Comparison of ENCODE assay signal across 8 cellular contexts in the genomic region with DNA sequence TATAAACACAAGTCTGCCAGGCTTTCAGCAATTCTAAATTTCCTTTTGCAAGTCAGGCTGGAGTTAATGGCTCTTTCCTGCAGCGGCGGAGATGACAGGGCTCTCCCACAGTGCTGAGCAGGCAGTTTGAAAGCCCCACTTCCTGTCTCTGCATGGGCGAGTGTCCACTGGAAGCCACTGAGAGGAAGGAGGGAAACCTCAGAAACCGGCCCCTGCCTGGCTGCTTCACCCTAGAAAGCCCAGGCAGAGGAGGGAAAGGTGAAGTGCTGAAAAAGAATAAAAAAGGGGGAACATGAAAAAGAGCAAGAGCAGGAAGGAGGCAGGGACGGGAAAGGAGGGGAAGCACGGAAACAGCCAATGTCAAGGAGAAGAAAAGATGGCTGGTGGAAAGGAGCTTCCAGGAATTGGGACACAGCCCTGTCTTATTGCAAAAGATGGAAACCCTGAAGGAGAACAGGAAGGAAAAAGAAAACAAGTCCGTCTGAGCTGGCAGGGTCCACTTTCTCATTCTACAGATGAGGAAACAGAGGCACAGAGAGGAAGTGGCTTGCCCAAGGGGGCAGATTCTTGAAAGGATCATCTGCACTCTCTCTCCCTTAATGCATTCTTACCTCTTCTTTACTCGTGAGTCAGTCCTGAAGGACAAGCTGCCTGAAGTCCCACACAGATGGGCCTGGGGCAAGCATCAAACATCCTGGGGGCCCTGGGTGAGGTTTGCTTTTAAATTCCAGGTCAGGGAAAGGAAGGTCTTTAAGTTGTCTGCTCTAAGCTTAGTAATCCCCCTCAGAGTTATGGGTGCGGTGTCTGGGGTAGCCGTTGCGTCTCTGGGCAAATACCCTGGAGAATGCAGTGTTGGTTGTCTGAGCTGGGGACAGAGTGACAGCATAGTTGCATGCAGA.
DNase-seq lines count a peak whose midpoint lies in the region; ATAC-seq and TF ChIP-seq lines count a peak whose summit lies in the region.

No MANE protein-coding gene starts in this region.

- DNase-seq in EH (ENCODE audit: low read depth) (peak; percentile 63), KG1 (lab: John Stamatoyannopoulos, UW) (peak; percentile 20), astrocyte of the cerebellum (ENCODE audit: low read depth) (peak; percentile 49), midbrain (lab: John Stamatoyannopoulos, UW) (peak; percentile 28), hepatic stellate cell (ENCODE audit: low spot score) (no peak)

- H3K4me3 ChIP-seq in astrocyte of the cerebellum (ENCODE audit: low read depth, low read length), result no peak overlapping the region

- no peak for ATAC-seq in GM21576 (IDR thresholded peaks at IDR 0.05; ENCODE audit: unreplicated experiment)
- ATAC-seq in GM19455 (IDR thresholded peaks at IDR 0.05; ENCODE audit: unreplicated experiment), result no peak
- no peak for ATAC-seq in GM21423 (IDR thresholded peaks at IDR 0.05; ENCODE audit: unreplicated experiment)

- in situ Hi-C loops in astrocyte of the cerebellum (cut with HindIII; ENCODE audit: low sequenced_read_pairs), result no loop called here

- no peak for TF ChIP-seq CTCF in astrocyte of the cerebellum (IDR thresholded peaks at IDR 0.05; ENCODE audit: low read depth, low read length, missing control alignments)
